29 cellular contexts compared by ENCODE assay signal in genomic region chr7:36594445-36594844, GRCh38.
"Had no signal": no experiment of that assay in that cellular context is flagged by ENCODE, and none has a peak within 500 bp of the region (broad histone marks: within the 10 kb centered on the region; RNA-seq: fewer than 3 reads in every experiment).

No MANE protein-coding gene starts in this region.

- H3K27me3 Mint-ChIP-seq: naive thymus-derived CD4-positive, alpha-beta T cell; stimulated activated naive CD8-positive, alpha-beta T cell treated with anti-CD3 and anti-CD28 coated beads, Interleukin-15, amount 100 ng/mL, for 72 hours; type B pancreatic cell had no signal

- H3K27ac Mint-ChIP-seq: mesothelial cell of epicardium; nephron progenitor cell; neural progenitor cell; stimulated activated memory B cell treated with anti-CD40 and anti-IgM and Interleukin-4, amounts not matched to agents 10 μg/mL and 1 μg/mL and 100 μg/mL, for 72 hours; stimulated activated naive CD8-positive, alpha-beta T cell treated with anti-CD3 and anti-CD28 coated beads, Interleukin-15, amount 100 ng/mL, for 72 hours; type B pancreatic cell had no signal

- H3K9me3 ChIP-seq: heart right ventricle, left ventricle myocardium inferior, mucosa of descending colon, pancreas, prostate gland, tibial nerve, vagina had no signal

- H3K36me3 Mint-ChIP-seq: mesothelial cell of epicardium, neural progenitor cell, type B pancreatic cell had no signal

- H3K27me3 ChIP-seq: heart right ventricle, neural progenitor cell, pancreas, tibial nerve, vagina had no signal

- H3K27ac ChIP-seq: heart right ventricle, left ventricle myocardium inferior, neural progenitor cell, pancreas, prostate gland, skin epidermis, tibial nerve, vagina had no signal

- H3K4me1 Mint-ChIP-seq: stimulated activated memory B cell treated with anti-CD40 and anti-IgM and Interleukin-4, amounts not matched to agents 10 μg/mL and 1 μg/mL and 100 μg/mL, for 72 hours had no signal

- H3K9me3 Mint-ChIP-seq: nephron progenitor cell; neural progenitor cell; stimulated activated naive CD8-positive, alpha-beta T cell treated with anti-CD3 and anti-CD28 coated beads, Interleukin-15, amount 100 ng/mL, for 72 hours had no signal

- H3K4me1 ChIP-seq: heart right ventricle, left ventricle myocardium inferior, neural progenitor cell, pancreas, prostate gland, tibial nerve, vagina had no signal

- ATAC-seq: heart right ventricle; left colon; mucosa of descending colon; naive thymus-derived CD4-positive, alpha-beta T cell; pancreas; right cardiac atrium; sciatic nerve; stimulated activated memory B cell treated with anti-CD40 and anti-IgM and Interleukin-4, amounts not matched to agents 10 μg/mL and 1 μg/mL and 100 μg/mL, for 72 hours; stimulated activated naive CD8-positive, alpha-beta T cell treated with anti-CD3 and anti-CD28 coated beads, Interleukin-15, amount 100 ng/mL, for 72 hours had no signal

- H3K4me3 Mint-ChIP-seq: mesothelial cell of epicardium; naive thymus-derived CD4-positive, alpha-beta T cell; nephron progenitor cell; neural progenitor cell; stimulated activated memory B cell treated with anti-CD40 and anti-IgM and Interleukin-4, amounts not matched to agents 10 μg/mL and 1 μg/mL and 100 μg/mL, for 72 hours; stimulated activated naive CD8-positive, alpha-beta T cell treated with anti-CD3 and anti-CD28 coated beads, Interleukin-15, amount 100 ng/mL, for 72 hours; type B pancreatic cell had no signal

- DNase-seq: glutamatergic neuron; heart right ventricle; hippocampal formation; kidney; left colon; left ventricle myocardium inferior; mesendoderm; mucosa of descending colon; naive thymus-derived CD4-positive, alpha-beta T cell; nephron progenitor cell; nucleus accumbens; pancreas; posterior cingulate gyrus; retina; right cardiac atrium; stimulated activated CD4-positive, alpha-beta T cell treated with anti-CD3 and anti-CD28 coated beads, Interleukin-4, amount 100 ng/mL, for 24 hours; stimulated activated naive CD4-positive, alpha-beta T cell treated with Interleukin-2 at 50 U/mL for 16 hours; stimulated activated naive CD8-positive, alpha-beta T cell treated with anti-CD3 and anti-CD28 coated beads, Interleukin-15, amount 100 ng/mL, for 72 hours; substantia nigra had no signal

- H3K4me3 ChIP-seq: heart right ventricle, left ventricle myocardium inferior, lung, mucosa of descending colon, neural progenitor cell, pancreas, prostate gland, skin epidermis, tibial nerve, vagina had no signal

- H3K36me3 ChIP-seq: left ventricle myocardium inferior, neural progenitor cell, pancreas, prostate gland, vagina had no signal
